Comparison of ENCODE assay signal across 8 cellular contexts in genomic region chr14:52553002-52553670, GRCh38. TPM values are rescaled to one million over a fixed set of nuclear protein-coding genes. Genes with fewer than 3 reads are reported as not detected.
DNase-seq lines count a peak whose midpoint lies in the region; ATAC-seq and TF ChIP-seq lines count a peak whose summit lies in the region.

No MANE protein-coding gene starts in this region.

- H3K9me3 ChIP-seq in neuron (ENCODE audit: low read length), result no peaks in the 10 kb centered on the region

- no peak for TF ChIP-seq CTCF in fibroblast of mammary gland (conservative IDR thresholded peaks at IDR 0.05; ENCODE audit: control insufficient read depth, insufficient read depth, low read depth, low read length)
- no peak for TF ChIP-seq CTCF in type B pancreatic cell (conservative IDR thresholded peaks at IDR 0.05)

- peak overlapping the region; percentile 94 for H3K27ac Mint-ChIP-seq in type B pancreatic cell

- ATAC-seq in HG03025 (IDR thresholded peaks at IDR 0.05; ENCODE audit: low FRiP score, unreplicated experiment), result peak; percentile 27

- H3K9me3 Mint-ChIP-seq in type B pancreatic cell, result no peaks in the 10 kb centered on the region

- H3K4me3 ChIP-seq in fibroblast of mammary gland (ENCODE audit: control insufficient read depth, low read depth, low read length), result peak overlapping the region; percentile 58
- peak overlapping the region; percentile 70 for H3K4me3 ChIP-seq in neuron (ENCODE audit: low read length)

- H3K4me3 Mint-ChIP-seq in type B pancreatic cell, result peak overlapping the region; percentile 99

- H2AFZ ChIP-seq in neuron (ENCODE audit: low read depth, low read length), result peak overlapping the region; percentile 76

- no peaks in the 10 kb centered on the region for H3K27me3 ChIP-seq in neuron (ENCODE audit: insufficient read depth, low read length)

- H3K4me1 Mint-ChIP-seq in type B pancreatic cell (ENCODE audit: unreplicated experiment), result peaks cover 15% of the 10 kb centered on the region

- no peaks in the 10 kb centered on the region for H3K36me3 ChIP-seq in neuron (ENCODE audit: insufficient read depth, low read length)

- peaks cover 11% of the 10 kb centered on the region for H3K4me1 ChIP-seq in neuron (ENCODE audit: insufficient read depth, low read length)

- H3K36me3 Mint-ChIP-seq in type B pancreatic cell, result peaks cover 4% of the 10 kb centered on the region

- H3K27me3 Mint-ChIP-seq in type B pancreatic cell, result no peaks in the 10 kb centered on the region

- peak; percentile 68 for DNase-seq in DMS 273 (lab: John Stamatoyannopoulos, UW; ENCODE audit: unreplicated experiment)
- DNase-seq in DMS 273 treated with DMSO at 0.1 percent for 48 hours (lab: John Stamatoyannopoulos, UW), result no peak
- DNase-seq in NCI-H510A (lab: John Stamatoyannopoulos, UW), result peak; percentile 36
- DNase-seq in activated T-cell treated with anti-CD3 and anti-CD28 coated beads for 4 hours, result peak; percentile 17
- DNase-seq in fibroblast of mammary gland (ENCODE audit: low read depth), result peak; percentile 4
- peak; percentile 74 for DNase-seq in type B pancreatic cell (ENCODE audit: extremely low spot score, unreplicated experiment)

RNA-seq across cellular contexts. Expression of gene GPR137C, which starts 0.5 kb away (rescaled TPM):
- 1.6 and 6.1 TPM in 2 replicates for total RNA-seq in type B pancreatic cell (ENCODE audit: low replicate concordance)

RNA-seq across cellular contexts. Expression of gene TXNDC16, which starts 0.8 kb away (rescaled TPM):
- 6.3 and 17.2 TPM in 2 replicates for total RNA-seq in type B pancreatic cell (ENCODE audit: low replicate concordance)
